In the genomic region with DNA sequence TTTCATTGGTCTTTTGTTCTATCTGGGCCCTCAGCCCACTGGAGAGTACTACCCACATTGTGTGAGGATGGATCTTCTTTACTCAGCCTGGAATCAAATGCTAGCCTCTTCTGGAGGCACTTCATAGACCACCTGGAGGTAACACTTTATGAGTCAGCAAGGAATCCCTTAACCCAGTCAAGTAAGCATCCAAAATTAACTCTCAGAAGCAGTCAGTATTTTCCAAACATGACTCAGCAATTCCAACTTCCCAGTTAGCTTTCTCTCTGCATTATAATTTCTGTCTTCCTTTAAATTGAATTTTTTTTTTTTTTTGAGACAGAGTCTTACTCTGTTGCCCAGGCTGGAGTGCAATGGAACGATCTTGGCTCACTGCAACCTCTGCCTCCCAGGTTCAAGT, we compare ENCODE assay signal across 15 cellular contexts.
DNase-seq lines count a peak whose midpoint lies in the region; ATAC-seq and TF ChIP-seq lines count a peak whose summit lies in the region.
"Had no signal": no experiment of that assay in that cellular context is flagged by ENCODE, and none has a peak within 500 bp of the region (broad histone marks: within the 10 kb centered on the region; RNA-seq: fewer than 3 reads in every experiment).

No MANE protein-coding gene starts in this region.

- BruUV-seq in mammary epithelial cell (replicated peaks; lab: Mats Ljungman, UMichigan) (no TSS peak), OCI-LY7 (replicated peaks; lab: Mats Ljungman, UMichigan) (no TSS peak)

- H2AFZ ChIP-seq in mammary epithelial cell (ENCODE audit: low read depth, low read length) (peak overlapping the region; percentile 33), OCI-LY7 (ENCODE audit: low read length) (no peak overlapping the region)

- no peaks in the 10 kb centered on the region for H4K20me1 ChIP-seq in mammary epithelial cell (ENCODE audit: insufficient read depth, low read length)
- H4K20me1 ChIP-seq in OCI-LY7 (ENCODE audit: insufficient read depth, low read length): no peaks in the 10 kb centered on the region

- in situ Hi-C loops in mammary epithelial cell (cut with MboI; ENCODE audit: low sequenced_read_pairs in 2 of 2): no loop called here

- WGBS in mammary epithelial cell (ENCODE audit: low coverage, missing lambda C conversion rate): 67% methylated on average over 1 of the region's 1 CpG

- POLR2A ChIA-PET in OCI-LY7 (lab: Charles Lee): no interaction called here

- no peaks in the 10 kb centered on the region for H3K9me3 Mint-ChIP-seq in effector memory CD8-positive, alpha-beta T cell
- H3K9me3 Mint-ChIP-seq: activated B cell treated with CpG ODN at 0.5 μM for 24 hours; stimulated activated naive CD8-positive, alpha-beta T cell treated with anti-CD3 and anti-CD28 coated beads, Interleukin-15, Interleukin-2, amounts not matched to agents 100 ng/mL and 50 ng/mL, for 24 hours had no signal

- H3K4me2 ChIP-seq in mammary epithelial cell (ENCODE audit: insufficient read depth, low read depth, low read length) (no peak overlapping the region), OCI-LY7 (ENCODE audit: low read length) (no peak overlapping the region)
- H3K4me2 ChIP-seq: SK-N-SH had no signal

- H3K4me3 ChIP-seq in mammary epithelial cell (replicated peaks in 1 of 3; ENCODE audit: insufficient read depth in 1 of 3, low read depth in 2 of 3, low read length in 3 of 3): no peak overlapping the region
- no peak overlapping the region for H3K4me3 ChIP-seq in OCI-LY7 (ENCODE audit: low read depth, low read length, poor library complexity, severe bottlenecking)
- H3K4me3 ChIP-seq in dorsolateral prefrontal cortex: no peak overlapping the region
- H3K4me3 ChIP-seq: heart right ventricle had no signal

- H3K4me1 Mint-ChIP-seq in effector memory CD8-positive, alpha-beta T cell (ENCODE audit: low read depth in 2 of 2): peaks cover 0 to 3% of the 10 kb centered on the region in 2 donors
- H3K4me1 Mint-ChIP-seq: activated B cell treated with CpG ODN at 0.5 μM for 24 hours; naive thymus-derived CD4-positive, alpha-beta T cell had no signal

- DNase-seq in CD1c-positive myeloid dendritic cell (ENCODE audit: extremely low spot score) (peak; percentile 48), M059J (ENCODE audit: low read depth) (peak; percentile 54), mammary epithelial cell (peak; percentile 31), kidney tubule cell (ENCODE audit: low spot score) (peak; percentile 65), OCI-LY7 (ENCODE audit: low spot score) (no peak), dorsolateral prefrontal cortex (no peak), NCI-H2081 (lab: John Stamatoyannopoulos, UW) (no peak)
- DNase-seq in effector memory CD8-positive, alpha-beta T cell: no peak
- DNase-seq: activated B cell treated with CpG ODN at 0.5 μM for 24 hours; heart right ventricle; naive thymus-derived CD4-positive, alpha-beta T cell; NCI-H187; SK-N-SH had no signal

- H3K36me3 ChIP-seq in mammary epithelial cell (ENCODE audit: insufficient read depth, low read length) (no peaks in the 10 kb centered on the region), OCI-LY7 (ENCODE audit: insufficient read depth, low read length) (no peaks in the 10 kb centered on the region)
- H3K36me3 ChIP-seq: heart right ventricle had no signal

- H3K27me3 Mint-ChIP-seq in effector memory CD8-positive, alpha-beta T cell: peaks cover 30 to 43% of the 10 kb centered on the region in 2 donors

- ATAC-seq in effector memory CD8-positive, alpha-beta T cell (replicated peaks): no peak

- no peak for TF ChIP-seq CTCF in mammary epithelial cell (conservative IDR thresholded peaks at IDR 0.05 in 1 of 2, IDR thresholded peaks at IDR 0.05 in 1 of 2; ENCODE audit: extremely low read depth in 1 of 2, insufficient read depth in 1 of 2, low read depth in 1 of 2, low read length in 2 of 2)
- TF ChIP-seq CTCF in OCI-LY7 (conservative IDR thresholded peaks at IDR 0.05; ENCODE audit: low read length): no peak
- TF ChIP-seq CTCF in dorsolateral prefrontal cortex (IDR thresholded peaks at IDR 0.05 in 54 of 56, conservative IDR thresholded peaks at IDR 0.05 in 2 of 56; ENCODE audit: low read depth in 1 of 56, partially characterized antibody in 56 of 56): no peak

- no peaks in the 10 kb centered on the region for H3K36me3 Mint-ChIP-seq in effector memory CD8-positive, alpha-beta T cell (ENCODE audit: insufficient read depth)
- H3K36me3 Mint-ChIP-seq: activated naive CD8-positive, alpha-beta T cell; naive thymus-derived CD4-positive, alpha-beta T cell had no signal

- H3K27me3 ChIP-seq in mammary epithelial cell (ENCODE audit: insufficient read depth, low read length): no peaks in the 10 kb centered on the region
- no peaks in the 10 kb centered on the region for H3K27me3 ChIP-seq in dorsolateral prefrontal cortex

- H3K9ac ChIP-seq in mammary epithelial cell (ENCODE audit: insufficient read depth, low read length): no peak overlapping the region
- H3K9ac ChIP-seq: SK-N-SH had no signal

- H3K27ac ChIP-seq in mammary epithelial cell (ENCODE audit: insufficient read depth, low read depth, low read length) (no peak overlapping the region), OCI-LY7 (ENCODE audit: low read depth, low read length, poor library complexity, severe bottlenecking) (no peak overlapping the region), dorsolateral prefrontal cortex (no peak overlapping the region)

- intact Hi-C loops in mammary epithelial cell (cut with micrococcal nuclease): no loop called here
- intact Hi-C loops in OCI-LY7 (cut with micrococcal nuclease; ENCODE audit: unreplicated experiment): no loop called here
- intact Hi-C loops in dorsolateral prefrontal cortex (cut with DNase I): no loop called here

- H3K4me1 ChIP-seq in mammary epithelial cell (ENCODE audit: insufficient read depth, low read length) (peaks cover 21% of the 10 kb centered on the region), OCI-LY7 (ENCODE audit: insufficient read depth, low read length, poor library complexity, severe bottlenecking) (no peaks in the 10 kb centered on the region)

- H3K4me3 Mint-ChIP-seq in effector memory CD8-positive, alpha-beta T cell: no peak overlapping the region
- H3K4me3 Mint-ChIP-seq: activated B cell treated with CpG ODN at 0.5 μM for 24 hours; activated naive CD8-positive, alpha-beta T cell; naive thymus-derived CD4-positive, alpha-beta T cell; stimulated activated naive CD8-positive, alpha-beta T cell treated with anti-CD3 and anti-CD28 coated beads, Interleukin-15, Interleukin-2, amounts not matched to agents 100 ng/mL and 50 ng/mL, for 24 hours had no signal

- no peak overlapping the region for H3K27ac Mint-ChIP-seq in effector memory CD8-positive, alpha-beta T cell
- H3K27ac Mint-ChIP-seq: activated B cell treated with CpG ODN at 0.5 μM for 24 hours; activated naive CD8-positive, alpha-beta T cell; naive thymus-derived CD4-positive, alpha-beta T cell; stimulated activated naive CD8-positive, alpha-beta T cell treated with anti-CD3 and anti-CD28 coated beads, Interleukin-15, Interleukin-2, amounts not matched to agents 100 ng/mL and 50 ng/mL, for 24 hours had no signal

- H3K9me3 ChIP-seq in mammary epithelial cell (replicated peaks; ENCODE audit: insufficient read depth, low read length) (no peaks in the 10 kb centered on the region), OCI-LY7 (ENCODE audit: low read length) (no peaks in the 10 kb centered on the region)
- H3K9me3 ChIP-seq: heart right ventricle, SK-N-SH had no signal

- dilution Hi-C loops in mammary epithelial cell (cut with HindIII; ENCODE audit: low sequenced_read_pairs): no loop called here

- CTCF ChIA-PET in mammary epithelial cell (lab: Charles Lee; ENCODE audit: low non-redundant PET) (no interaction called here), OCI-LY7 (lab: Charles Lee; ENCODE audit: unreplicated experiment) (no interaction called here)

- no peaks in the 10 kb centered on the region for H3K79me2 ChIP-seq in mammary epithelial cell (ENCODE audit: insufficient read depth, low read length)
- H3K79me2 ChIP-seq in OCI-LY7 (ENCODE audit: insufficient read depth, low read depth, low read length): no peaks in the 10 kb centered on the region

- no peaks in the 10 kb centered on the region for H3K9me2 ChIP-seq in OCI-LY7 (ENCODE audit: insufficient read depth, low read length)
- H3K9me2 ChIP-seq: SK-N-SH had no signal

Comparison
In these comparisons a context has a peak if more than half of its experiments do, and no peak if none do; other contexts are left out.
1. DNase-seq: peak in CD1c-positive myeloid dendritic cell (single experiment), M059J (single experiment), mammary epithelial cell (single experiment) and kidney tubule cell (single experiment); none in OCI-LY7 (single experiment), dorsolateral prefrontal cortex (0 of 10), effector memory CD8-positive, alpha-beta T cell (0 of 3) and NCI-H2081 (0 of 2).